10 cellular contexts compared by ENCODE assay signal in the genomic region with DNA sequence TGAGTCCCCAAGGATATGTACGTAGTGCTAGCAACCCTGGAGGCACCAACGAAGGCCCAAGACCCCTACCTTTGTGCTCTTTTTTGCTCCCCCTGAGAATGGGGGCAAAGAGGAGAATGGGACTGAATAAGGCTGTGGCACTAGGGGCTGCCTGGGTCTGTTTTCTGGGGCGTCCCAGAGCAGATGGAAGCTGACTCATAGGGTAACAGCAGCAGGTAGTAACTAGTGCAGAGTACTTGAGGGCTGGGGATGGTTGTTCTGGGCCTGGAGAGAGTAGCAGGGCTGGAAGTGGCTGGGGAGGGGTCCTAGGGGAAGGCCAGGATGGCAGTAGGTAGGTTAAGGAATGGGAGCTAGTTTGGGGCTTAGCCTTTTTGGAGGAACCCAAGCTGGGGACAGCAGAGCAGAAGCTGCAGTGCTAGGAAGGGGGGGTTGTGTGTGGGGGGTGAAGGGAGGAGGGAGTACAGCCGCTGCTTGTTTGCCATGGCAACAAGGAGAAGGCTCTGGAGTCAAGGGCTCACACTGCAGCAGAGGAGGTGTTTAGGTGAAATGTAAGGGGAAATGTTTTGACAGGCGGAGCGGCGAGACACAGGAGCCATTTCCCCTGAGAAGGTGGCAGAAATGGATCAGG. TPM values are rescaled to one million over a fixed set of nuclear protein-coding genes. Genes with fewer than 3 reads are reported as not detected.
DNase-seq lines count a peak whose midpoint lies in the region; ATAC-seq and TF ChIP-seq lines count a peak whose summit lies in the region.
"Had no signal": no experiment of that assay in that cellular context is flagged by ENCODE, and none has a peak within 500 bp of the region (broad histone marks: within the 10 kb centered on the region; RNA-seq: fewer than 3 reads in every experiment).

No MANE protein-coding gene starts in this region.

- CTCF ChIA-PET in HCT116 (lab: Charles Lee): interaction anchor here (1.0 kb wide), 1 partner anchor 109 kb away, joined by 3 read pairs; no protein-coding TSS in a partner anchor

- no peak overlapping the region for H3K4me3 ChIP-seq in HCT116 (replicated peaks in 1 of 2; ENCODE audit: low read depth in 1 of 2, low read length in 2 of 2)

- intact Hi-C loops in HCT116 (cut with micrococcal nuclease): no loop called here

- no peak overlapping the region for H2AFZ ChIP-seq in HCT116 (ENCODE audit: low read depth, low read length, poor library complexity, severe bottlenecking)

- TF ChIP-seq RAD21 in HCT116 (IDR thresholded peaks at IDR 0.05; ENCODE audit: low read depth): no peak

- POLR2A ChIA-PET in HCT116 (lab: Charles Lee): no interaction called here

- H3K9ac ChIP-seq in HCT116 (ENCODE audit: low read length): no peak overlapping the region

- H4K20me1 ChIP-seq in HCT116 (ENCODE audit: insufficient read depth): no peaks in the 10 kb centered on the region

- peaks cover 32% of the 10 kb centered on the region for H3K4me1 Mint-ChIP-seq in T-helper 2 cell treated with Interferon-gamma antibody and Interleukin-4, amounts not matched to agents 5 μg/mL and 100 μg/mL, for 36 hours (ENCODE audit: low read depth)

- no peaks in the 10 kb centered on the region for H3K9me2 ChIP-seq in HCT116 (ENCODE audit: insufficient read depth)

- DNase-seq in HCT116 (ENCODE audit: low read depth, low spot score) (no peak), erythroblast (lab: John Stamatoyannopoulos, UW) (peak; percentile 30 to 32), retina (peak; percentile 30), MV-4-11 (lab: John Stamatoyannopoulos, UW) (no peak), NCI-H2171 (lab: John Stamatoyannopoulos, UW) (no peak)
- DNase-seq in T-helper 2 cell treated with Interferon-gamma antibody and Interleukin-4, amounts not matched to agents 5 μg/mL and 100 μg/mL, for 36 hours (ENCODE audit: low spot score): no peak
- DNase-seq: GOT3, KG1, transverse colon had no signal

- H3K79me2 ChIP-seq in HCT116 (ENCODE audit: insufficient read depth, low read length): peaks cover 37% of the 10 kb centered on the region

- ATAC-seq in HCT116 (no peak), GM18909 (IDR thresholded peaks at IDR 0.05; ENCODE audit: poor library complexity, unreplicated experiment) (no peak)

- no peaks in the 10 kb centered on the region for H3K9me3 Mint-ChIP-seq in T-helper 2 cell treated with Interferon-gamma antibody and Interleukin-4, amounts not matched to agents 5 μg/mL and 100 μg/mL, for 36 hours

- H3K27me3 Mint-ChIP-seq in T-helper 2 cell treated with Interferon-gamma antibody and Interleukin-4, amounts not matched to agents 5 μg/mL and 100 μg/mL, for 36 hours (ENCODE audit: low read depth): peaks cover 3% of the 10 kb centered on the region

- peaks cover 4 to 5% of the 10 kb centered on the region in 2 experiments; a peak in 3 of 4 replicates for H3K36me3 ChIP-seq in HCT116 (ENCODE audit: control insufficient read depth in 1 of 2, insufficient read depth in 2 of 2, low read length in 2 of 2)
- H3K36me3 ChIP-seq: transverse colon had no signal

- RAD21 ChIA-PET in HCT116 (lab: Charles Lee; ENCODE audit: low non-redundant PET in 1 of 2, low total read pairs in 2 of 2, uncharacterized antibody in 2 of 2, unreplicated experiment in 2 of 2): interaction anchor here in 1 of 2 experiments (0.6 kb wide), 2 partner anchors 121 to 156 kb away, joined by 4 read pairs; no protein-coding TSS in a partner anchor

- H3K27ac ChIP-seq in HCT116 (ENCODE audit: low read depth, low read length): no peak overlapping the region

- peaks cover 12% of the 10 kb centered on the region for H3K36me3 Mint-ChIP-seq in T-helper 2 cell treated with Interferon-gamma antibody and Interleukin-4, amounts not matched to agents 5 μg/mL and 100 μg/mL, for 36 hours (ENCODE audit: low read depth)

- no peak for TF ChIP-seq POLR2A in HCT116 (IDR thresholded peaks at IDR 0.05; ENCODE audit: borderline replicate concordance, extremely low read depth, insufficient read depth, insufficient read length)
- TF ChIP-seq POLR2A in erythroblast (IDR thresholded peaks at IDR 0.05; ENCODE audit: low read length): no peak

- H3K27ac Mint-ChIP-seq in T-helper 2 cell treated with Interferon-gamma antibody and Interleukin-4, amounts not matched to agents 5 μg/mL and 100 μg/mL, for 36 hours: peak overlapping the region; percentile 11

- no peak for TF ChIP-seq CTCF in HCT116 (IDR thresholded peaks at IDR 0.05 in 2 of 3, conservative IDR thresholded peaks at IDR 0.05 in 1 of 3; ENCODE audit: borderline replicate concordance in 1 of 3, insufficient read depth in 1 of 3, low read depth in 2 of 3, low read length in 2 of 3)

- peak overlapping the region; percentile 85 for H3K4me2 ChIP-seq in HCT116 (ENCODE audit: low read length)

- H3K4me1 ChIP-seq in HCT116 (ENCODE audit: control insufficient read depth in 1 of 2, insufficient read depth in 2 of 2, low read length in 2 of 2): peaks cover 8 to 19% of the 10 kb centered on the region in 2 experiments; a peak in 3 of 4 replicates

- no TSS peak for BruUV-seq in HCT116 (replicated peaks; lab: Mats Ljungman, UMichigan)

- H3K4me3 Mint-ChIP-seq in T-helper 2 cell treated with Interferon-gamma antibody and Interleukin-4, amounts not matched to agents 5 μg/mL and 100 μg/mL, for 36 hours: peak overlapping the region; percentile 15

- H3K9me3 ChIP-seq in HCT116 (ENCODE audit: control insufficient read depth in 1 of 2, insufficient read depth in 1 of 2, low read depth in 1 of 2, low read length in 2 of 2): no peaks in the 10 kb centered on the region
- H3K9me3 ChIP-seq: transverse colon had no signal

- no peaks in the 10 kb centered on the region for H3K27me3 ChIP-seq in HCT116 (ENCODE audit: insufficient read depth, low read length)
- H3K27me3 ChIP-seq: transverse colon had no signal

TF ChIP-seq in HCT116, 20 proteins besides CTCF, POLR2A, EP300 and RAD21:
- no peak for TF ChIP-seq ZNF274 (IDR thresholded peaks at IDR 0.05; ENCODE audit: low read depth, low read length)
- TF ChIP-seq CEBPB (IDR thresholded peaks at IDR 0.05; ENCODE audit: low read depth): no peak
- no peak for TF ChIP-seq ZFX (IDR thresholded peaks at IDR 0.05)
- no peak for TF ChIP-seq TCF7L2 (IDR thresholded peaks at IDR 0.05; ENCODE audit: borderline replicate concordance, extremely low read depth, insufficient read depth, insufficient read length)

RNA-seq across cellular contexts. Expression of a gene that starts 1.8 kb away (rescaled TPM):
- 24.5 TPM for total RNA-seq in HCT116 (2021; ENCODE audit: unreplicated experiment)
- 14.5 and 15.2 TPM in 2 replicates for polyA plus RNA-seq in HCT116 (2012)

RNA-seq across cellular contexts. Expression of a gene that starts 2.2 kb away (rescaled TPM):
- total RNA-seq in HCT116 (2021; ENCODE audit: unreplicated experiment): 35.6 TPM
- 25.7 and 28.7 TPM in 2 replicates for polyA plus RNA-seq in HCT116 (2012)

RNA-seq across cellular contexts. Expression of a gene that starts 13.7 kb away (rescaled TPM):
- 6.1 TPM for total RNA-seq in HCT116 (2021; ENCODE audit: unreplicated experiment)
- polyA plus RNA-seq in HCT116 (2012): 3.5 and 4.0 TPM in 2 replicates

Comparison
In these comparisons a context has a peak if more than half of its experiments do, and no peak if none do; other contexts are left out.
1. DNase-seq: peak in erythroblast (2 of 2) and retina (single experiment); none in HCT116 (single experiment), T-helper 2 cell treated with Interferon-gamma antibody and Interleukin-4, amounts not matched to agents 5 μg/mL and 100 μg/mL, for 36 hours (single experiment), MV-4-11 (single experiment) and NCI-H2171 (single experiment).